In genomic region chr2:241636182-241636982, GRCh38 we compare ENCODE assay signal across 8 cellular contexts. TPM values are rescaled to one million over a fixed set of nuclear protein-coding genes. Genes with fewer than 3 reads are reported as not detected.
DNase-seq lines count a peak whose midpoint lies in the region; ATAC-seq and TF ChIP-seq lines count a peak whose summit lies in the region.

No MANE protein-coding gene starts in this region.

- peak; percentile 39 for ATAC-seq in GM19438 (IDR thresholded peaks at IDR 0.05; ENCODE audit: low read depth, unreplicated experiment)
- peak; percentile 19 for ATAC-seq in HG03457 (IDR thresholded peaks at IDR 0.05; ENCODE audit: unreplicated experiment)
- ATAC-seq in lower lobe of right lung: peak; percentile 31 to 46

- intact Hi-C loops in colonic mucosa (cut with DNase I): no loop called here
- intact Hi-C loops in lower lobe of right lung (cut with DNase I): no loop called here

- H3K9me3 ChIP-seq in colonic mucosa (no peaks in the 10 kb centered on the region), lower lobe of right lung (no peaks in the 10 kb centered on the region)

- DNase-seq in COLO668 (lab: John Stamatoyannopoulos, UW; ENCODE audit: unreplicated experiment) (peak; percentile 61), T-helper 2 cell (peak in 4 of 5 experiments; percentile 7 to 41 (median 18)), colonic mucosa (peak; percentile 40), lower lobe of right lung (peak; percentile 68), DMS79 (lab: John Stamatoyannopoulos, UW) (no peak)
- peak in 4 of 6 experiments; percentile 12 to 30 (median 20) for DNase-seq in stimulated activated naive CD4-positive, alpha-beta T cell (lab: John Stamatoyannopoulos, UW)

- H3K9ac ChIP-seq in colonic mucosa (ENCODE audit: low read depth in 2 of 2, low read length in 2 of 2): peak overlapping the region; percentile 64 to 68

- TF ChIP-seq CTCF in colonic mucosa (IDR thresholded peaks at IDR 0.05): no peak
- TF ChIP-seq CTCF in lower lobe of right lung (IDR thresholded peaks at IDR 0.05): no peak

- H3K4me1 ChIP-seq in colonic mucosa (peaks cover 11% of the 10 kb centered on the region), lower lobe of right lung (peaks cover 49% of the 10 kb centered on the region)

- H3K27me3 ChIP-seq in colonic mucosa (no peaks in the 10 kb centered on the region), lower lobe of right lung (ENCODE audit: low read depth) (no peaks in the 10 kb centered on the region)

- H3K36me3 ChIP-seq in colonic mucosa: peaks cover 9% of the 10 kb centered on the region
- H3K36me3 ChIP-seq in lower lobe of right lung: peaks cover 34% of the 10 kb centered on the region

- H3K4me3 ChIP-seq in colonic mucosa: peak overlapping the region; percentile 91
- peak overlapping the region; percentile 84 for H3K4me3 ChIP-seq in lower lobe of right lung

- H3K27ac ChIP-seq in colonic mucosa: peak overlapping the region; percentile 96
- peak overlapping the region; percentile 99 for H3K27ac ChIP-seq in lower lobe of right lung

RNA-seq across cellular contexts. Expression of gene THAP4, which starts 0.6 kb away (rescaled TPM):
- total RNA-seq in colonic mucosa (10 to 100 TPM; 66.6 to 68.0 TPM), lower lobe of right lung (39.8 TPM)

RNA-seq across cellular contexts. Expression of gene ATG4B, which starts 1.1 kb away (rescaled TPM):
- total RNA-seq in colonic mucosa (100 to 1,000 TPM in 1 of 2 donors, 10 to 100 TPM in 1; 72.4 to 119 TPM), lower lobe of right lung (62.7 TPM)

RNA-seq across cellular contexts. Expression of gene DTYMK, which starts 50.2 kb away (rescaled TPM):
- total RNA-seq in colonic mucosa (100 to 1,000 TPM in 1 of 2 donors, 10 to 100 TPM in 1; 22.6 to 106 TPM), lower lobe of right lung (17.3 TPM)
